ENCODE assay signal across 19 cellular contexts in genomic region chr2:15893689-15894325, GRCh38. TPM values are rescaled to one million over a fixed set of nuclear protein-coding genes. Genes with fewer than 3 reads are reported as not detected.
A peak's percentile ranks its signal among the peaks of the same experiment; 100 is the strongest.
DNase-seq lines count a peak whose midpoint lies in the region; ATAC-seq, FAIRE-seq and TF ChIP-seq lines count a peak whose summit lies in the region.
"Had no signal": no experiment of that assay in that cellular context is flagged by ENCODE, and none has a peak within 500 bp of the region (broad histone marks: within the 10 kb centered on the region; RNA-seq: fewer than 3 reads in every experiment).

No MANE protein-coding gene starts in this region.

- no peak overlapping the region for H3K4me3 Mint-ChIP-seq in MCF 10A (ENCODE audit: unreplicated experiment)
- H3K4me3 Mint-ChIP-seq in type B pancreatic cell, result peak overlapping the region; percentile 50
- H3K4me3 Mint-ChIP-seq: CD8-positive, alpha-beta memory T cell; H9 had no signal

- dilution Hi-C loops in keratinocyte (cut with MboI; ENCODE audit: extremely low pct_ligation_motif_present, low sequenced_read_pairs), result no loop called here

- H3K27me3 Mint-ChIP-seq in MCF 10A (ENCODE audit: insufficient read depth, unreplicated experiment) (no peaks in the 10 kb centered on the region), type B pancreatic cell (no peaks in the 10 kb centered on the region)

- WGBS in HepG2 (ENCODE audit: low lambda C conversion rate), result 44% methylated on average over 5 of the region's 5 CpGs
- 68% methylated on average over 4 of the region's 5 CpGs for WGBS in right lobe of liver (ENCODE audit: insufficient coverage, low coverage, low lambda C conversion rate, missing lambda C conversion rate)

- H3K4me1 Mint-ChIP-seq in MCF 10A (ENCODE audit: insufficient read depth, unreplicated experiment) (peaks cover 6% of the 10 kb centered on the region), type B pancreatic cell (ENCODE audit: unreplicated experiment) (peaks cover 62% of the 10 kb centered on the region)
- H3K4me1 Mint-ChIP-seq: CD8-positive, alpha-beta memory T cell had no signal

- no peak for ATAC-seq in HepG2
- no peak for ATAC-seq in right lobe of liver
- no peak for ATAC-seq in GM19035 (IDR thresholded peaks at IDR 0.05; ENCODE audit: unreplicated experiment)
- no peak for ATAC-seq in GM19463 (IDR thresholded peaks at IDR 0.05; ENCODE audit: unreplicated experiment)
- ATAC-seq: K562 had no signal

- H3K4me3 ChIP-seq in HepG2 (replicated peaks in 1 of 3; ENCODE audit: insufficient read depth in 1 of 3, low read depth in 2 of 3, low read length in 3 of 3), result no peak overlapping the region
- no peak overlapping the region for H3K4me3 ChIP-seq in right lobe of liver
- H3K4me3 ChIP-seq in keratinocyte (ENCODE audit: control insufficient read depth in 2 of 3, extremely low read depth in 1 of 3, insufficient read depth in 2 of 3, low read depth in 1 of 3, low read length in 3 of 3), result no peak overlapping the region
- H3K4me3 ChIP-seq: BLaER1, K562 had no signal

- no peaks in the 10 kb centered on the region for H3K36me3 ChIP-seq in HepG2 (replicated peaks in 1 of 2; ENCODE audit: control insufficient read depth in 1 of 2, insufficient read depth in 2 of 2, low read length in 2 of 2)
- H3K36me3 ChIP-seq in right lobe of liver, result no peaks in the 10 kb centered on the region
- no peaks in the 10 kb centered on the region for H3K36me3 ChIP-seq in keratinocyte (ENCODE audit: control insufficient read depth in 2 of 2, extremely low read depth in 1 of 2, insufficient read depth in 2 of 2, low read length in 2 of 2)
- H3K36me3 ChIP-seq: BLaER1 had no signal

- FAIRE-seq in HepG2 (lab: Jason Lieb, UNC), result peak; percentile 26
- FAIRE-seq in keratinocyte (lab: Jason Lieb, UNC), result peak; percentile 91
- FAIRE-seq: K562, RCC 7860 had no signal

- H3K4me2 ChIP-seq in HepG2 (ENCODE audit: low read depth, low read length), result no peak overlapping the region
- H3K4me2 ChIP-seq in keratinocyte (ENCODE audit: control insufficient read depth, extremely low read depth, insufficient read depth, low read depth, low read length), result no peak overlapping the region
- H3K4me2 ChIP-seq: BLaER1 had no signal

- H3K27me3 ChIP-seq in HepG2 (ENCODE audit: control insufficient read depth in 1 of 2, insufficient read depth in 2 of 2, low read length in 2 of 2), result peaks cover 0 to 3% of the 10 kb centered on the region in 2 experiments; a peak in 1 of 5 replicates
- no peaks in the 10 kb centered on the region for H3K27me3 ChIP-seq in right lobe of liver
- no peaks in the 10 kb centered on the region for H3K27me3 ChIP-seq in keratinocyte (ENCODE audit: control insufficient read depth, extremely low read depth, insufficient read depth, low read length)
- H3K27me3 ChIP-seq: BLaER1 had no signal

- TF ChIP-seq POLR2A in HepG2 (IDR thresholded peaks at IDR 0.05; ENCODE audit: insufficient read depth in 1 of 2, low read depth in 2 of 2, low read length in 2 of 2), result no peak
- TF ChIP-seq POLR2A in right lobe of liver (IDR thresholded peaks at IDR 0.05), result no peak

- H3K27ac Mint-ChIP-seq in MCF 10A (ENCODE audit: low read depth, unreplicated experiment) (no peak overlapping the region), type B pancreatic cell (peak overlapping the region; percentile 59)
- H3K27ac Mint-ChIP-seq: CD8-positive, alpha-beta memory T cell; H9 had no signal

- no peaks in the 10 kb centered on the region for H4K20me1 ChIP-seq in HepG2 (ENCODE audit: insufficient read depth, low read length)
- no peaks in the 10 kb centered on the region for H4K20me1 ChIP-seq in keratinocyte (ENCODE audit: control insufficient read depth, extremely low read depth, insufficient read depth, low read length)
- H4K20me1 ChIP-seq: BLaER1 had no signal

- POLR2A ChIA-PET in HepG2 (lab: Yijun Ruan, JAX) (no interaction called here), MCF 10A (lab: Yijun Ruan, JAX) (no interaction called here), GM10248 (lab: Yijun Ruan, JAX) (no interaction called here)

- H3K36me3 Mint-ChIP-seq in MCF 10A (ENCODE audit: insufficient read depth, unreplicated experiment), result no peaks in the 10 kb centered on the region
- no peaks in the 10 kb centered on the region for H3K36me3 Mint-ChIP-seq in type B pancreatic cell
- H3K36me3 Mint-ChIP-seq: CD8-positive, alpha-beta memory T cell had no signal

- TF ChIP-seq EP300 in HepG2 (IDR thresholded peaks at IDR 0.05; ENCODE audit: low read depth in 2 of 2, low read length in 2 of 2) (no peak), HepG2 (CRISPR knock-in tag; IDR thresholded peaks at IDR 0.05; ENCODE audit: borderline replicate concordance) (no peak)

- no peak for DNase-seq in HepG2 (ENCODE audit: low spot score)
- no peak for DNase-seq in right lobe of liver
- peak; percentile 73 for DNase-seq in MCF 10A (ENCODE audit: unreplicated experiment)
- DNase-seq in keratinocyte (ENCODE audit: low read depth, low spot score), result no peak
- DNase-seq in type B pancreatic cell (ENCODE audit: extremely low spot score, unreplicated experiment), result peak; percentile 42
- DNase-seq in GM10248 (ENCODE audit: extremely low spot score), result no peak
- DNase-seq: CD8-positive, alpha-beta memory T cell; H9; NCI-H146; NCI-H2081; NCI-H2227 treated with DMSO at 0.1 percent for 48 hours; NCI-H524; SHP77 treated with DMSO at 0.1 percent for 48 hours had no signal

- H3K9ac ChIP-seq in HepG2 (ENCODE audit: insufficient read depth, low read depth, low read length) (no peak overlapping the region), keratinocyte (ENCODE audit: control insufficient read depth, extremely low read depth, insufficient read depth, low read length) (no peak overlapping the region)
- H3K9ac ChIP-seq: BLaER1 had no signal

- H3K79me2 ChIP-seq in HepG2 (ENCODE audit: insufficient read depth, low read length) (no peaks in the 10 kb centered on the region), keratinocyte (ENCODE audit: control insufficient read depth, insufficient read depth, low read length) (no peaks in the 10 kb centered on the region)

- CTCF ChIA-PET in HepG2 (lab: Yijun Ruan, JAX; ENCODE audit: low intra/inter-chr PET ratio, low total read pairs), result no interaction called here
- CTCF ChIA-PET in MCF 10A (lab: Yijun Ruan, JAX), result no interaction called here
- CTCF ChIA-PET in GM10248 (lab: Yijun Ruan, JAX), result interaction anchor here (1.4 kb wide), 1 partner anchor 16 kb away, joined by 4 read pairs; no protein-coding TSS in a partner anchor

- no peak for TF ChIP-seq RAD21 in HepG2 (CRISPR knock-in tag; IDR thresholded peaks at IDR 0.05)

- H3K9me3 Mint-ChIP-seq in MCF 10A (ENCODE audit: unreplicated experiment) (no peaks in the 10 kb centered on the region), type B pancreatic cell (peaks cover 21% of the 10 kb centered on the region)

- intact Hi-C loops in HepG2 (cut with micrococcal nuclease; ENCODE audit: unreplicated experiment), result no loop called here
- intact Hi-C loops in right lobe of liver (cut with DNase I), result no loop called here
- intact Hi-C loops in MCF 10A (cut with micrococcal nuclease), result no loop called here

- H3K9me1 ChIP-seq in keratinocyte (ENCODE audit: control insufficient read depth, extremely low read depth, insufficient read depth, low read length), result no peaks in the 10 kb centered on the region

- H2AFZ ChIP-seq in HepG2 (ENCODE audit: low read length), result no peak overlapping the region
- H2AFZ ChIP-seq in keratinocyte (ENCODE audit: control insufficient read depth, low read length), result no peak overlapping the region

- BruUV-seq in HepG2 (replicated peaks; lab: Mats Ljungman, UMichigan) (no TSS peak), MCF 10A (replicated peaks; lab: Mats Ljungman, UMichigan) (no TSS peak)

- TF ChIP-seq CTCF in HepG2 (CRISPR knock-in tag; IDR thresholded peaks at IDR 0.05) (no peak), right lobe of liver (IDR thresholded peaks at IDR 0.05) (no peak), MCF 10A (IDR thresholded peaks at IDR 0.05; ENCODE audit: unreplicated experiment) (no peak), keratinocyte (optimal IDR thresholded peaks at IDR 0.05 in 1 of 3, IDR thresholded peaks at IDR 0.05 in 1 of 3, conservative IDR thresholded peaks at IDR 0.05 in 1 of 3; ENCODE audit: extremely low read depth in 1 of 3, insufficient read depth in 2 of 3, low read length in 3 of 3) (no peak), type B pancreatic cell (conservative IDR thresholded peaks at IDR 0.05) (no peak), GM10248 (IDR thresholded peaks at IDR 0.05; ENCODE audit: control extremely low read depth, extremely low read depth, low read depth, missing control alignments) (no peak)

- H3K4me1 ChIP-seq in HepG2 (ENCODE audit: insufficient read depth, low read length) (no peaks in the 10 kb centered on the region), right lobe of liver (no peaks in the 10 kb centered on the region), keratinocyte (ENCODE audit: control insufficient read depth, extremely low read depth, insufficient read depth, low read length) (peaks cover 8% of the 10 kb centered on the region)
- H3K4me1 ChIP-seq: BLaER1 had no signal

- in situ Hi-C loops in HepG2 (cut with HindIII; ENCODE audit: extremely low pct_ligation_motif_present, low pct_unique_long_range_greater_than_20kb), result no loop called here

- H3K9me3 ChIP-seq in HepG2 (ENCODE audit: low read length) (peaks cover 18% of the 10 kb centered on the region), right lobe of liver (no peaks in the 10 kb centered on the region), keratinocyte (ENCODE audit: control insufficient read depth, low read depth, low read length) (no peaks in the 10 kb centered on the region)

- H3K27ac ChIP-seq in HepG2 (ENCODE audit: extremely low read length, insufficient read depth, low read length) (no peak overlapping the region), right lobe of liver (no peak overlapping the region), keratinocyte (ENCODE audit: control insufficient read depth, insufficient read depth, low read length) (no peak overlapping the region)
- H3K27ac ChIP-seq: BLaER1 had no signal

RNA-seq across cellular contexts. Expression of gene MYCN, which starts 46.5 kb away (rescaled TPM):
- total RNA-seq in HepG2 (2016; rRNA removed; fragmentation: Illumina TruSeq; extraction: Trizol), result not detected in 2 replicates
- not detected in 2 replicates for total RNA-seq in HepG2 (2016; cell fraction: cytosol; rRNA removed; fragmentation: Illumina TruSeq; extraction: Trizol; ENCODE audit: low read depth)
- not detected in 2 replicates for total RNA-seq in HepG2 (2016; cell fraction: insoluble cytoplasmic fraction; rRNA removed; fragmentation: Illumina TruSeq; extraction: Trizol)
- total RNA-seq in HepG2 (2016; cell fraction: membrane; rRNA removed; fragmentation: Illumina TruSeq; extraction: Trizol), result not detected in 2 replicates
- total RNA-seq in HepG2 (2016; cell fraction: nucleus; rRNA removed; fragmentation: Illumina TruSeq; extraction: Trizol), result not detected in 2 replicates
- not detected in 2 replicates for polyA plus RNA-seq in HepG2 (2011; rRNA removed)
- not detected in 2 replicates for polyA plus RNA-seq in HepG2 (2011; cell fraction: cytosol; rRNA removed)
- not detected in 2 replicates for polyA plus RNA-seq in HepG2 (2011; cell fraction: nucleus; rRNA removed)
- polyA plus RNA-seq in HepG2 (2012), result not detected in 2 replicates
- polyA plus RNA-seq in HepG2 (2016; cell fraction: cytosol; fragmentation: Illumina TruSeq; extraction: Trizol; ENCODE audit: low read depth), result not detected in 2 replicates
- not detected in 2 replicates for polyA plus RNA-seq in HepG2 (2016; cell fraction: insoluble cytoplasmic fraction; fragmentation: Illumina TruSeq; extraction: Trizol; ENCODE audit: low read depth)
- not detected in 2 replicates for polyA plus RNA-seq in HepG2 (2016; cell fraction: membrane; fragmentation: Illumina TruSeq; extraction: Trizol; ENCODE audit: low read depth)
- not detected in 2 replicates for polyA plus RNA-seq in HepG2 (2016; cell fraction: nucleus; fragmentation: Illumina TruSeq; extraction: Trizol; ENCODE audit: insufficient read depth, low read depth)
- polyA minus RNA-seq in HepG2 (2011; rRNA and poly(A)+ RNA removed; ENCODE audit: low replicate concordance), result not detected in 2 replicates
- polyA minus RNA-seq in HepG2 (2011; cell fraction: cytosol; rRNA and poly(A)+ RNA removed), result not detected in 2 replicates
- polyA minus RNA-seq in HepG2 (2011; cell fraction: nucleus; rRNA and poly(A)+ RNA removed), result not detected in 2 replicates
- under 1 TPM in 4 of 6 experiments, not detected in 2; 0.07 to 0.35 (median 0.23) TPM for total RNA-seq in right lobe of liver
- not detected in 2 replicates for total RNA-seq in MCF 10A (2022)
- polyA plus RNA-seq in keratinocyte, result 0.18 TPM in 1 of 3 replicates, not detected in the others
- 0.26 TPM for polyA plus RNA-seq in keratinocyte (2011; ENCODE audit: low read depth)
- polyA plus RNA-seq in keratinocyte (2011; cell fraction: cytosol; rRNA removed), result 0.02 TPM in 1 of 2 replicates, not detected in the other
- polyA plus RNA-seq in keratinocyte (2011; cell fraction: nucleus; rRNA removed), result 0.06 and 0.08 TPM in 2 replicates
- polyA plus RNA-seq in keratinocyte (2012; ENCODE audit: low replicate concordance), result 0.08 and 0.15 TPM in 2 replicates
- 0.66 TPM in 1 of 3 replicates, not detected in the others for polyA minus RNA-seq in keratinocyte
- polyA minus RNA-seq in keratinocyte (2011; cell fraction: cytosol; rRNA and poly(A)+ RNA removed), result not detected
- not detected in 2 replicates for polyA minus RNA-seq in keratinocyte (2011; cell fraction: nucleus; rRNA and poly(A)+ RNA removed)
- total RNA-seq in type B pancreatic cell (ENCODE audit: low replicate concordance), result 24.6 and 68.3 TPM in 2 replicates
- total RNA-seq: A172; CD8-positive, alpha-beta memory T cell; K562 had no signal
- polyA plus RNA-seq: CD8-positive, alpha-beta memory T cell; K562 had no signal

Comparison
In these comparisons a context has a peak if more than half of its experiments do, and no peak if none do; other contexts are left out.
1. DNase-seq: peak in MCF 10A (single experiment) and type B pancreatic cell (single experiment); none in HepG2 (single experiment), right lobe of liver (0 of 3), keratinocyte (single experiment) and GM10248 (single experiment).
2. RNA of gene MYCN, which starts 46.5 kb away (total RNA-seq): 24.6 to 68.3 TPM in type B pancreatic cell; 0.07 to 0.35 TPM in right lobe of liver, not detected in HepG2 and not detected in MCF 10A; every median in the first group is over 10 times any median in the second.